ENCODE assay signal across 1 cellular context in genomic region chr11:74004694-74005615, GRCh38.
TF ChIP-seq lines count a peak whose summit lies in the region.

No MANE protein-coding gene starts in this region.

TF ChIP-seq in HepG2, 621 proteins besides CTCF, POLR2A, EP300 and RAD21 (continued from another document):
- TF ChIP-seq ZNF329 (CRISPR knock-in tag; IDR thresholded peaks at IDR 0.05; ENCODE audit: low read depth): no peak
- no peak for TF ChIP-seq ZNF281 (CRISPR knock-in tag; IDR thresholded peaks at IDR 0.05; ENCODE audit: borderline replicate concordance)
- TF ChIP-seq DRAP1 (CRISPR knock-in tag; IDR thresholded peaks at IDR 0.05): no peak
